1 cellular context compared by ENCODE assay signal in the genomic region with DNA sequence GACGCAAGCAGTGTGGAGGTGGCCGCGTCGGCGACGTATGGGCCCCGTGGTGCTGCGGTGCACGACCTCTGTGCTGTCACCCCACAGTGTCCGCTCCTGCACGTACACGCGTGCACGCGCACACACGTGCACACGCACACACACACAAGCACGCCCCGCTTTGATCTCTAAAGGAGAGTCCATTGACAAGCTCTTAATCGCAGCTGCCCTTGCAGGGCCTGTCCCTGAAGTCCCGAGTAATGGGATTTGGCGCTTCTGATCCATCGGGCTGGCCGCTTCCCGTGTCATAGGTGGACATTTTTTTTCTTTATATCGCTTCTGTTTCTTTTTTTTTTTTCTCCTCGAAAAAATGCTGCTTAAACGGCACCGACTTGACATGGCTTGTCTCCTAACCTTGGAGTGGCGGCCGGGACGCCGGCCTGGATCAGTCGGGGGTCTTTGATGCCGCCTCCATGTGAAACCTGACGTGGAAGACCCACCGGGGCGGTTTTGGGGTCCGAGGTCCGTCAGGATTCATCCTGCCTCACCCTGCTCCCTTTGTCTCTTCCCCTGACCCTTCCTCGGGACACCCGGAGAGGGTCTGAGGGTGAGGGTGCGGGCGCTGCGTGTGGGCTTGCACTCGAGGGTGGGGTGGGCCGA.
TF ChIP-seq lines count a peak whose summit lies in the region.

No MANE protein-coding gene starts in this region.

TF ChIP-seq in HepG2, 621 proteins besides CTCF, POLR2A, EP300 and RAD21 (continued from another document):
- TF ChIP-seq, protein P1, sequence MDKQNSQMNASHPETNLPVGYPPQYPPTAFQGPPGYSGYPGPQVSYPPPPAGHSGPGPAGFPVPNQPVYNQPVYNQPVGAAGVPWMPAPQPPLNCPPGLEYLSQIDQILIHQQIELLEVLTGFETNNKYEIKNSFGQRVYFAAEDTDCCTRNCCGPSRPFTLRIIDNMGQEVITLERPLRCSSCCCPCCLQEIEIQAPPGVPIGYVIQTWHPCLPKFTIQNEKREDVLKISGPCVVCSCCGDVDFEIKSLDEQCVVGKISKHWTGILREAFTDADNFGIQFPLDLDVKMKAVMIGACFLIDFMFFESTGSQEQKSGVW (CRISPR knock-in tag; IDR thresholded peaks at IDR 0.05; ENCODE audit: borderline replicate concordance): 0 out of 2 replicates have a peak, but pooled peaks have one; percentile 15
- TF ChIP-seq MEF2D (CRISPR knock-in tag; IDR thresholded peaks at IDR 0.05) (0 out of 2 replicates have a peak, but pooled peaks have one; percentile 4), ZNF572 (CRISPR knock-in tag; IDR thresholded peaks at IDR 0.05) (no peak), SIN3A (IDR thresholded peaks at IDR 0.05; ENCODE audit: borderline replicate concordance, low read depth, low read length) (no peak), ZNF234 (CRISPR knock-in tag; conservative IDR thresholded peaks at IDR 0.05) (no peak), ZNF660 (CRISPR knock-in tag; IDR thresholded peaks at IDR 0.05; ENCODE audit: borderline replicate concordance, low read depth) (no peak), TEAD3 (CRISPR knock-in tag; optimal IDR thresholded peaks at IDR 0.05; ENCODE audit: borderline replicate concordance) (peak; percentile 23), ZNF607 (CRISPR knock-in tag; IDR thresholded peaks at IDR 0.05; ENCODE audit: borderline replicate concordance) (peak; percentile 25; the same call in 1 of the 2 replicates), ZBTB20 (CRISPR knock-in tag; IDR thresholded peaks at IDR 0.05; ENCODE audit: borderline replicate concordance, low read depth) (peak; percentile 11; the same call in 1 of the 2 replicates)
- TF ChIP-seq, protein P2, sequence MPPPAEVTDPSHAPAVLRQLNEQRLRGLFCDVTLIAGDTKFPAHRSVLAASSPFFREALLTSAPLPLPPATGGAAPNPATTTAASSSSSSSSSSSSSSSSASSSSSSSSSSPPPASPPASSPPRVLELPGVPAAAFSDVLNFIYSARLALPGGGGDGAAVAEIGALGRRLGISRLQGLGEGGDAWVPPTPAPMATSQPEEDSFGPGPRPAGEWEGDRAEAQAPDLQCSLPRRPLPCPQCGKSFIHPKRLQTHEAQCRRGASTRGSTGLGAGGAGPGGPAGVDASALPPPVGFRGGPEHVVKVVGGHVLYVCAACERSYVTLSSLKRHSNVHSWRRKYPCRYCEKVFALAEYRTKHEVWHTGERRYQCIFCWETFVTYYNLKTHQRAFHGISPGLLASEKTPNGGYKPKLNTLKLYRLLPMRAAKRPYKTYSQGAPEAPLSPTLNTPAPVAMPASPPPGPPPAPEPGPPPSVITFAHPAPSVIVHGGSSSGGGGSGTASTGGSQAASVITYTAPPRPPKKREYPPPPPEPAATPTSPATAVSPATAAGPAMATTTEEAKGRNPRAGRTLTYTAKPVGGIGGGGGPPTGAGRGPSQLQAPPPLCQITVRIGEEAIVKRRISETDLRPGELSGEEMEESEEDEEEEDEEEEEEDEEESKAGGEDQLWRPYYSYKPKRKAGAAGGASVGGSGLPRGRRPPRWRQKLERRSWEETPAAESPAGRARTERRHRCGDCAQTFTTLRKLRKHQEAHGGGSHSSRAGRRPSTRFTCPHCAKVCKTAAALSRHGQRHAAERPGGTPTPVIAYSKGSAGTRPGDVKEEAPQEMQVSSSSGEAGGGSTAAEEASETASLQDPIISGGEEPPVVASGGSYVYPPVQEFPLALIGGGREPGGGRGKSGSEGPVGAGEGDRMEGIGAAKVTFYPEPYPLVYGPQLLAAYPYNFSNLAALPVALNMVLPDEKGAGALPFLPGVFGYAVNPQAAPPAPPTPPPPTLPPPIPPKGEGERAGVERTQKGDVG (CRISPR knock-in tag; IDR thresholded peaks at IDR 0.05; ENCODE audit: borderline replicate concordance): peak; percentile 66; the same call in 1 of the 2 replicates
